In the genomic region with DNA sequence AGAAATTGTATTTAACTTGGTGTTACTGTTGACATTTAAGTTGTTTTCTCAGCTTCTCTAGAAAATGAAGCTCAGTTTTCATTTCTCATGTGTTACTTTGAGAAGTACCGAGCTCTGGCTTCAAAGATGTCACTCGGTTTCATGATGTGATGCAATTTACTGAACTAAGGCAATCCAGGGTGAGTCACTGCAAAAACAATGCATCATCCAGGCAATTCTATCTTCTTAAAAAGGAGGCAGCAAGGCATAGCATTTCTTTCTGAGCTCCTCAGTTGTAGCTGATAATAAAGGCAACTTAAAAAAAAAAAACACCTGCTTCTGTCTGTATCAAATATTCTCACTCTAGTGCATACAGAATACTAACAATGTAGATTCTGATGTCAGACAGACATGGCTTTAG, we compare ENCODE assay signal across 15 cellular contexts.
DNase-seq lines count a peak whose midpoint lies in the region; ATAC-seq and TF ChIP-seq lines count a peak whose summit lies in the region.
"Had no signal": no experiment of that assay in that cellular context is flagged by ENCODE, and none has a peak within 500 bp of the region (broad histone marks: within the 10 kb centered on the region; RNA-seq: fewer than 3 reads in every experiment).

No MANE protein-coding gene starts in this region.

- peak; percentile 44 for DNase-seq in A673 (ENCODE audit: low spot score)
- DNase-seq in HS-5 (ENCODE audit: low read depth): peak; percentile 75
- DNase-seq in T1000 (lab: John Stamatoyannopoulos, UW): peak; percentile 9
- DNase-seq in fibroblast of villous mesenchyme (ENCODE audit: low read depth): peak; percentile 14
- no peak for DNase-seq in NCI-H526 (lab: John Stamatoyannopoulos, UW)
- no peak for DNase-seq in stimulated activated CD4-positive, alpha-beta T cell treated with anti-CD3 and anti-CD28 coated beads, Interleukin-12 subunit alpha, Interleukin-12 subunit beta, amount 100 ng/mL, for 4 hours
- DNase-seq in NCI-H2029 (lab: John Stamatoyannopoulos, UW): no peak
- DNase-seq: activated CD4-positive, CD25-positive, alpha-beta regulatory T cell; activated naive CD4-positive, alpha-beta T cell treated with anti-CD3 and anti-CD28 coated beads, Interleukin-2, amount 10 ng/mL, durations not matched to agents 7 days and 5 days; HCEC 1CT; immature natural killer cell; stimulated activated CD4-positive, alpha-beta T cell treated with anti-CD3 and anti-CD28 coated beads, Interleukin-2, amount 100 ng/mL, for 48 hours had no signal

- no peaks in the 10 kb centered on the region for H3K9me3 ChIP-seq in A673 (ENCODE audit: low read depth, low read length, poor library complexity, severe bottlenecking)
- H3K9me3 ChIP-seq: BLaER1, suprapubic skin had no signal

- TF ChIP-seq CTCF in A673 (conservative IDR thresholded peaks at IDR 0.05; ENCODE audit: low read depth, low read length) (no peak), fibroblast of villous mesenchyme (IDR thresholded peaks at IDR 0.05; ENCODE audit: insufficient read depth, low read depth, low read length) (no peak)

- H3K4me1 ChIP-seq in A673 (ENCODE audit: insufficient read depth, low read length, poor library complexity, severe bottlenecking): no peaks in the 10 kb centered on the region
- H3K4me1 ChIP-seq: BLaER1, suprapubic skin had no signal

- POLR2A ChIA-PET in A673 (lab: Charles Lee; ENCODE audit: low non-redundant PET): no interaction called here

- no peak for ATAC-seq in HG02973 (IDR thresholded peaks at IDR 0.05; ENCODE audit: unreplicated experiment)

- no peak overlapping the region for H3K4me3 ChIP-seq in A673 (ENCODE audit: low read depth, low read length, poor library complexity, severe bottlenecking)
- no peak overlapping the region for H3K4me3 ChIP-seq in fibroblast of villous mesenchyme (ENCODE audit: low read depth, low read length)
- H3K4me3 ChIP-seq: BLaER1, suprapubic skin had no signal

- no peaks in the 10 kb centered on the region for H3K27me3 ChIP-seq in A673 (replicated peaks; ENCODE audit: insufficient read depth, low read depth, low read length, poor library complexity)
- H3K27me3 ChIP-seq: BLaER1, suprapubic skin had no signal

- intact Hi-C loops in A673 (cut with micrococcal nuclease; ENCODE audit: unreplicated experiment): no loop called here

- no TSS peak for BruUV-seq in A673 (replicated peaks; lab: Mats Ljungman, UMichigan)

- H3K27ac ChIP-seq in A673 (ENCODE audit: low read depth, low read length, poor library complexity, severe bottlenecking): no peak overlapping the region
- H3K27ac ChIP-seq: BLaER1, suprapubic skin had no signal

- no peaks in the 10 kb centered on the region for H3K36me3 ChIP-seq in A673 (ENCODE audit: insufficient read depth, low read length, poor library complexity, severe bottlenecking)
- H3K36me3 ChIP-seq: BLaER1, suprapubic skin had no signal

- CTCF ChIA-PET in A673 (lab: Charles Lee): no interaction called here

Comparison
In these comparisons a context has a peak if more than half of its experiments do, and no peak if none do; other contexts are left out.
1. DNase-seq: peak in A673 (single experiment), HS-5 (single experiment), T1000 (single experiment) and fibroblast of villous mesenchyme (single experiment); none in NCI-H526 (0 of 2), stimulated activated CD4-positive, alpha-beta T cell treated with anti-CD3 and anti-CD28 coated beads, Interleukin-12 subunit alpha, Interleukin-12 subunit beta, amount 100 ng/mL, for 4 hours (single experiment) and NCI-H2029 (single experiment).